12 cellular contexts compared by ENCODE assay signal in genomic region chr4:76666940-76667532, GRCh38.
A peak's percentile ranks its signal among the peaks of the same experiment; 100 is the strongest.
DNase-seq lines count a peak whose midpoint lies in the region; ATAC-seq and TF ChIP-seq lines count a peak whose summit lies in the region.
"Had no signal": no experiment of that assay in that cellular context is flagged by ENCODE, and none has a peak within 500 bp of the region (broad histone marks: within the 10 kb centered on the region; RNA-seq: fewer than 3 reads in every experiment).

No MANE protein-coding gene starts in this region.

- WGBS in heart right ventricle, 2 donors, result 89 to 94% methylated on average over 5 of the region's 5 CpGs
- WGBS in heart left ventricle, 4 donors, result 86 to 91% (median 88%) methylated on average over 5 of the region's 5 CpGs

- no peaks in the 10 kb centered on the region for H3K9me3 ChIP-seq in fibroblast of lung (ENCODE audit: control insufficient read depth, insufficient read depth, low read depth, low read length)
- no peaks in the 10 kb centered on the region for H3K9me3 ChIP-seq in heart right ventricle
- H3K9me3 ChIP-seq in heart left ventricle, result no peaks in the 10 kb centered on the region

- no peak for TF ChIP-seq POLR2A in heart left ventricle (IDR thresholded peaks at IDR 0.05)

- no peaks in the 10 kb centered on the region for H3K79me2 ChIP-seq in fibroblast of lung (ENCODE audit: control insufficient read depth, insufficient read depth, low read length)

- no peaks in the 10 kb centered on the region for H3K27me3 ChIP-seq in fibroblast of lung (ENCODE audit: control insufficient read depth, insufficient read depth, low read length)
- H3K27me3 ChIP-seq in heart right ventricle, result no peaks in the 10 kb centered on the region
- no peaks in the 10 kb centered on the region for H3K27me3 ChIP-seq in heart left ventricle

- TF ChIP-seq CTCF in fibroblast of lung (conservative IDR thresholded peaks at IDR 0.05 in 1 of 2, IDR thresholded peaks at IDR 0.05 in 1 of 2; ENCODE audit: low read depth in 1 of 2, low read length in 2 of 2) (no peak), heart right ventricle (IDR thresholded peaks at IDR 0.05) (no peak), heart left ventricle (IDR thresholded peaks at IDR 0.05) (no peak)

- H3K36me3 ChIP-seq in fibroblast of lung (ENCODE audit: control insufficient read depth, insufficient read depth, low read length), result no peaks in the 10 kb centered on the region
- no peaks in the 10 kb centered on the region for H3K36me3 ChIP-seq in heart right ventricle
- H3K36me3 ChIP-seq in heart left ventricle, result no peaks in the 10 kb centered on the region

- no peak overlapping the region for H3K4me3 ChIP-seq in fibroblast of lung (replicated peaks in 1 of 4; ENCODE audit: control extremely low read depth in 1 of 4, insufficient read depth in 1 of 4, low read depth in 3 of 4, low read length in 4 of 4)
- no peak overlapping the region for H3K4me3 ChIP-seq in heart right ventricle
- no peak overlapping the region for H3K4me3 ChIP-seq in heart left ventricle
- H3K4me3 ChIP-seq: coronary artery had no signal

- no peaks in the 10 kb centered on the region for H4K20me1 ChIP-seq in fibroblast of lung (ENCODE audit: control insufficient read depth, extremely low read depth, insufficient read depth, low read length)

- H3K9ac ChIP-seq in fibroblast of lung (ENCODE audit: insufficient read depth, low read length), result no peak overlapping the region

- H3K4me1 ChIP-seq in fibroblast of lung (ENCODE audit: control insufficient read depth, extremely low read depth, insufficient read depth, low read length), result peaks cover 3% of the 10 kb centered on the region
- peaks cover 0 to 19% (median 0%) of the 10 kb centered on the region in 9 donors for H3K4me1 ChIP-seq in heart right ventricle
- peaks cover 0 to 13% (median 2%) of the 10 kb centered on the region in 12 donors for H3K4me1 ChIP-seq in heart left ventricle

- no peak overlapping the region for H3K4me2 ChIP-seq in fibroblast of lung (ENCODE audit: extremely low read depth, insufficient read depth, low read length)

- intact Hi-C loops in heart right ventricle (cut with DNase I), result no loop called here
- intact Hi-C loops in heart left ventricle (cut with DNase I), result no loop called here

- H3K27ac ChIP-seq in fibroblast of lung (ENCODE audit: insufficient read depth, low read length), result no peak overlapping the region
- no peak overlapping the region for H3K27ac ChIP-seq in heart right ventricle
- no peak overlapping the region for H3K27ac ChIP-seq in heart left ventricle
- H3K27ac ChIP-seq: coronary artery had no signal

- H2AFZ ChIP-seq in fibroblast of lung (ENCODE audit: low read length), result peak overlapping the region; percentile 35

- DNase-seq in fibroblast of lung (ENCODE audit: low read depth in 2 of 2) (no peak), GF-D8 (lab: John Stamatoyannopoulos, UW) (no peak), heart right ventricle (no peak), heart left ventricle (no peak)
- no peak for DNase-seq in effector CD4-positive, alpha-beta T cell
- DNase-seq: DMS79 treated with DMSO at 0.1 percent for 48 hours; NCI-H2081 treated with DMSO at 0.1 percent for 48 hours; stimulated activated CD4-positive, alpha-beta T cell treated with anti-CD3 and anti-CD28 coated beads, Interleukin-15, amount 100 ng/mL, for 24 hours had no signal

- ATAC-seq in GM18498 (IDR thresholded peaks at IDR 0.05; ENCODE audit: unreplicated experiment) (peak; percentile 80), GM21786 (IDR thresholded peaks at IDR 0.05; ENCODE audit: unreplicated experiment) (peak; percentile 78), HG03460 (IDR thresholded peaks at IDR 0.05; ENCODE audit: unreplicated experiment) (peak; percentile 71), heart right ventricle (no peak), heart left ventricle (no peak)

Comparison
In these comparisons a context has a peak if more than half of its experiments do, and no peak if none do; other contexts are left out.
1. ATAC-seq: peak in GM18498 (single experiment), GM21786 (single experiment) and HG03460 (single experiment); none in heart right ventricle (0 of 8) and heart left ventricle (0 of 4).